7 cellular contexts compared by ENCODE assay signal in genomic region chr1:37259019-37259418, GRCh38.
"Had no signal": no experiment of that assay in that cellular context is flagged by ENCODE, and none has a peak within 500 bp of the region (broad histone marks: within the 10 kb centered on the region; RNA-seq: fewer than 3 reads in every experiment).

No MANE protein-coding gene starts in this region.

- H3K4me3 ChIP-seq: GM12878 had no signal

- ATAC-seq: GM12878 had no signal

- FAIRE-seq: G401.6, GM12878, GM12891, GM12892, GM18507 had no signal

- DNase-seq: GDM1, GF-D8 had no signal
